ENCODE assay signal across 1 cellular context in the genomic region with DNA sequence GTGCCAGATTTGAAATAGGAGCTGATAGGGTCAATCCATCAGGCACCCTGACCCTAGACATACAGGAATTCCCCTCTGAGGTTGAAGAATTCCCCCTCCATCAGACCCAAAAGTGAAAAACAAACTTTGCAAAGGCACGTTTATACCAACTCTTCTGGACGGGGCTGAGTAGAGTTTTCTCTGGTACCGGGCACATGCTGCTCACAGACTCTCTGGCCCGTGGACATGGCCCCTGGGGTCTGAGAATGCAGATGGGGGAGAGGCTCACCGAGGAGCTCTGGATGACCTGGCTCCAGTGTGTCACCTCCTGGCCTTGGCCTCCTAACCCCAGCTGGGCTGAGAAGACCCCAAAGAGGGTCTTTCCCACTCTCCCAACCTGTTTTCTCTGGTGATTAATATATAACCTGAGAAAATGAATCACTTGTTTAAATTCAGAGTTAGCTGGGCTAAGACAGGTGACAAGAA.
TF ChIP-seq lines count a peak whose summit lies in the region.

No MANE protein-coding gene starts in this region.

TF ChIP-seq in HepG2, 621 proteins besides CTCF, POLR2A, EP300 and RAD21 (continued from another document):
- TF ChIP-seq, protein P1, sequence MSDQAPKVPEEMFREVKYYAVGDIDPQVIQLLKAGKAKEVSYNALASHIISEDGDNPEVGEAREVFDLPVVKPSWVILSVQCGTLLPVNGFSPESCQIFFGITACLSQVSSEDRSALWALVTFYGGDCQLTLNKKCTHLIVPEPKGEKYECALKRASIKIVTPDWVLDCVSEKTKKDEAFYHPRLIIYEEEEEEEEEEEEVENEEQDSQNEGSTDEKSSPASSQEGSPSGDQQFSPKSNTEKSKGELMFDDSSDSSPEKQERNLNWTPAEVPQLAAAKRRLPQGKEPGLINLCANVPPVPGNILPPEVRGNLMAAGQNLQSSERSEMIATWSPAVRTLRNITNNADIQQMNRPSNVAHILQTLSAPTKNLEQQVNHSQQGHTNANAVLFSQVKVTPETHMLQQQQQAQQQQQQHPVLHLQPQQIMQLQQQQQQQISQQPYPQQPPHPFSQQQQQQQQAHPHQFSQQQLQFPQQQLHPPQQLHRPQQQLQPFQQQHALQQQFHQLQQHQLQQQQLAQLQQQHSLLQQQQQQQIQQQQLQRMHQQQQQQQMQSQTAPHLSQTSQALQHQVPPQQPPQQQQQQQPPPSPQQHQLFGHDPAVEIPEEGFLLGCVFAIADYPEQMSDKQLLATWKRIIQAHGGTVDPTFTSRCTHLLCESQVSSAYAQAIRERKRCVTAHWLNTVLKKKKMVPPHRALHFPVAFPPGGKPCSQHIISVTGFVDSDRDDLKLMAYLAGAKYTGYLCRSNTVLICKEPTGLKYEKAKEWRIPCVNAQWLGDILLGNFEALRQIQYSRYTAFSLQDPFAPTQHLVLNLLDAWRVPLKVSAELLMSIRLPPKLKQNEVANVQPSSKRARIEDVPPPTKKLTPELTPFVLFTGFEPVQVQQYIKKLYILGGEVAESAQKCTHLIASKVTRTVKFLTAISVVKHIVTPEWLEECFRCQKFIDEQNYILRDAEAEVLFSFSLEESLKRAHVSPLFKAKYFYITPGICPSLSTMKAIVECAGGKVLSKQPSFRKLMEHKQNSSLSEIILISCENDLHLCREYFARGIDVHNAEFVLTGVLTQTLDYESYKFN (CRISPR knock-in tag; conservative IDR thresholded peaks at IDR 0.05) = no peak
- TF ChIP-seq CCAR2 (optimal IDR thresholded peaks at IDR 0.05; ENCODE audit: low read depth, low read length) (no peak), PRDM4 (CRISPR knock-in tag; IDR thresholded peaks at IDR 0.05; ENCODE audit: borderline replicate concordance) (no peak), ATF7 (IDR thresholded peaks at IDR 0.05) (no peak), ATF7 (CRISPR knock-in tag; IDR thresholded peaks at IDR 0.05) (no peak), NFKBIZ (CRISPR knock-in tag; IDR thresholded peaks at IDR 0.05) (no peak)
